Comparison of ENCODE assay signal across 8 cellular contexts in the genomic region with DNA sequence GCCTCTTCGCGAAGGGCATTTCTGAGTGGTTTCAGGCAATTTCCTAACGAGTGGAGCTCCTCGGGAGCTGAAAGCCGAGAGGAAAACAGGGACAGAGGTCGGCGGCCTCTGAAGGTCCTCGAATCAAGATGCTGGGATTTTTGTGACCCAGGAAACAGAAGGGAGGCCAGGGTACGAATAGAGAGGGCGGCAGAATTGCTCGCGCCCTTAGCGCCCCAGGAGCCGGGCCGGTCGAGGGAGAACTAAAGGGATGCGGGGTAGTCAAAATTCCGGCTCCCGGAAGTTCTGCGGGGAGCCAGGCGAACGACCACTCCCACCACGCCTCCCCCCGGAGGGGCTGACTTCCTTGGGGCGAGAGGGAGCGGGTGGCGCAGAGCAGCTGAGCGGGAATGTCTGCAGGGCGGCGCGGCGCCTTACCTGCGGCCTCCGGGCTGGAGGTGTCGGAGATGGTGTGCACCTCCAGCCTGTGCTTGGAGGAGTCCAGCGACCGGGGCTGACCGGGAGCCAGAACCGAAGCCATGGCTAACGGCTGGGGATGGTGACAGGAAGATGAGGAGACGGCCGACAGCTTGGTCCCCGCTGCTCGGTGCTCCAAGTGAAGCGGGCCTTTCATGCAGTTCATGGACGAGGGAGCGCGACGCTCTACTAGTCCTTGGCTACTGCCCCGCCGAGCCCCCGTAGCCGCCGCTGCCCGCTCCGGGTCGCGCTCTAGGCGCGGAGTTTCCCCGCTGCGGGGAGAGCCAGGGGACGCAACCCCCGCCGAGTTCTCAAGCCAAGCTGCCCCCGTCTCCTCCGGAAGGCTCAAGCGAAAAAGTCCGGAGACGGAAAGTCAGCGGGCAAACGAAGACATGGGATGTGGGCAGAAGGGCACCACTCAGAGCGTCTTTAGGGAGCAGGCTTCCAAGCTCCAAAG. TPM values are rescaled to one million over a fixed set of nuclear protein-coding genes. Genes with fewer than 3 reads are reported as not detected.
DNase-seq lines count a peak whose midpoint lies in the region; ATAC-seq and TF ChIP-seq lines count a peak whose summit lies in the region.

No MANE protein-coding gene starts in this region.

- no peak overlapping the region for H3K9ac ChIP-seq in duodenal mucosa (ENCODE audit: low read depth in 1 of 2, low read length in 2 of 2)

- peaks cover 9 to 49% (median 27%) of the 10 kb centered on the region in 4 donors for H3K4me1 Mint-ChIP-seq in CD4-positive, alpha-beta memory T cell
- H3K4me1 Mint-ChIP-seq in natural killer cell = peaks cover 6 to 9% of the 10 kb centered on the region in 2 donors

- POLR2A ChIA-PET in CD4-positive, alpha-beta memory T cell (lab: Charles Lee; ENCODE audit: partially characterized antibody) = no interaction called here
- POLR2A ChIA-PET in RWPE1 (lab: Yijun Ruan, JAX; ENCODE audit: low non-redundant PET) = no interaction called here

- DNase-seq in CD4-positive, alpha-beta memory T cell = no peak
- DNase-seq in NCI-H345 (lab: John Stamatoyannopoulos, UW) = peak; percentile 54
- no peak for DNase-seq in natural killer cell
- no peak for DNase-seq in RWPE1 (ENCODE audit: low spot score)
- no peak for DNase-seq in H4 (ENCODE audit: low spot score)
- no peak for DNase-seq in nucleus accumbens (lab: John Stamatoyannopoulos, UW)

- peak overlapping the region in 7 of 8 donors; percentile 12 to 82 (median 69) for H3K4me3 Mint-ChIP-seq in CD4-positive, alpha-beta memory T cell
- H3K4me3 Mint-ChIP-seq in natural killer cell = peak overlapping the region; percentile 72

- TF ChIP-seq CTCF in natural killer cell (IDR thresholded peaks at IDR 0.05) (no peak), RWPE1 (conservative IDR thresholded peaks at IDR 0.05; ENCODE audit: low read depth) (no peak)

- H3K27ac ChIP-seq in CD4-positive, alpha-beta memory T cell (ENCODE audit: low read depth, low read length) = no peak overlapping the region
- H3K27ac ChIP-seq in duodenal mucosa (ENCODE audit: low read depth, low read length) (no peak overlapping the region), RWPE1 (no peak overlapping the region)

- ATAC-seq in natural killer cell (peak in 1 of 3 donors; percentile 8), HG03354 (IDR thresholded peaks at IDR 0.05; ENCODE audit: poor library complexity, severe bottlenecking, unreplicated experiment) (no peak)

- no peak overlapping the region for H3K27ac Mint-ChIP-seq in CD4-positive, alpha-beta memory T cell
- H3K27ac Mint-ChIP-seq in natural killer cell = no peak overlapping the region

- peaks cover 71 to 80% of the 10 kb centered on the region in 2 donors for H3K27me3 Mint-ChIP-seq in CD4-positive, alpha-beta memory T cell
- peaks cover 74 to 75% of the 10 kb centered on the region in 2 donors for H3K27me3 Mint-ChIP-seq in natural killer cell (ENCODE audit: low read depth in 2 of 2)

- CTCF ChIA-PET in CD4-positive, alpha-beta memory T cell (lab: Charles Lee; ENCODE audit: partially characterized antibody) = no interaction called here
- CTCF ChIA-PET in RWPE1 (lab: Yijun Ruan, JAX) = no interaction called here

- peaks cover 77% of the 10 kb centered on the region for H3K27me3 ChIP-seq in CD4-positive, alpha-beta memory T cell (ENCODE audit: insufficient read depth, low read length)
- H3K27me3 ChIP-seq in duodenal mucosa (ENCODE audit: control insufficient read depth in 1 of 2, insufficient read depth in 2 of 2, low read length in 2 of 2) = peaks cover 83 to 98% of the 10 kb centered on the region in 2 donors

- H3K9me3 ChIP-seq in CD4-positive, alpha-beta memory T cell (ENCODE audit: control insufficient read depth in 1 of 2, low read length in 2 of 2) = no peaks in the 10 kb centered on the region
- no peaks in the 10 kb centered on the region for H3K9me3 ChIP-seq in duodenal mucosa (ENCODE audit: control insufficient read depth in 1 of 2, low read length in 2 of 2)

- peaks cover 0 to 5% of the 10 kb centered on the region in 2 donors for H3K36me3 Mint-ChIP-seq in CD4-positive, alpha-beta memory T cell
- peaks cover 22% of the 10 kb centered on the region for H3K36me3 Mint-ChIP-seq in natural killer cell

- intact Hi-C loops in CD4-positive, alpha-beta memory T cell (cut with micrococcal nuclease) = no loop called here
- intact Hi-C loops in natural killer cell (cut with micrococcal nuclease) = no loop called here

- peaks cover 28% of the 10 kb centered on the region for H3K4me1 ChIP-seq in CD4-positive, alpha-beta memory T cell (ENCODE audit: insufficient read depth, low read length)
- H3K4me1 ChIP-seq in duodenal mucosa (ENCODE audit: control insufficient read depth in 1 of 2, insufficient read depth in 2 of 2, low read length in 2 of 2) = peaks cover 25 to 28% of the 10 kb centered on the region in 2 donors

- H3K9me3 Mint-ChIP-seq in CD4-positive, alpha-beta memory T cell = peaks cover 4 to 49% (median 28%) of the 10 kb centered on the region in 8 donors
- no peaks in the 10 kb centered on the region for H3K9me3 Mint-ChIP-seq in natural killer cell

- H3K36me3 ChIP-seq in CD4-positive, alpha-beta memory T cell (ENCODE audit: insufficient read depth, low read length) = no peaks in the 10 kb centered on the region
- no peaks in the 10 kb centered on the region for H3K36me3 ChIP-seq in duodenal mucosa (ENCODE audit: control insufficient read depth in 1 of 2, insufficient read depth in 2 of 2, low read length in 2 of 2)

- H3K4me3 ChIP-seq in CD4-positive, alpha-beta memory T cell (ENCODE audit: low read length in 2 of 2) = no peak overlapping the region
- peak overlapping the region; percentile 50 to 71 for H3K4me3 ChIP-seq in duodenal mucosa (ENCODE audit: low read depth in 1 of 2, low read length in 2 of 2)

RNA-seq across cellular contexts. Expression of a gene that starts 0.8 kb away (rescaled TPM):
- not detected for total RNA-seq in CD4-positive, alpha-beta memory T cell
- polyA plus RNA-seq in CD4-positive, alpha-beta memory T cell = not detected
- not detected for total RNA-seq in natural killer cell
- 5.7 and 11.7 TPM in 2 replicates for total RNA-seq in H4 (2014; rRNA removed; shearing (Covaris generic))

Comparison
In these comparisons a context has a peak if more than half of its experiments do, and no peak if none do; other contexts are left out.
1. H3K4me3 ChIP-seq: peak in duodenal mucosa (2 of 2); none in CD4-positive, alpha-beta memory T cell (0 of 2).